In genomic region chr11:34105957-34106504, GRCh38 we compare ENCODE assay signal across 8 cellular contexts. TPM values are rescaled to one million over a fixed set of nuclear protein-coding genes. Genes with fewer than 3 reads are reported as not detected.
A peak's percentile ranks its signal among the peaks of the same experiment; 100 is the strongest.
DNase-seq lines count a peak whose midpoint lies in the region; ATAC-seq and TF ChIP-seq lines count a peak whose summit lies in the region.

No MANE protein-coding gene starts in this region.

- peaks cover 41% of the 10 kb centered on the region for H3K36me3 Mint-ChIP-seq in activated T-helper 1 cell treated with anti-CD3 and anti-CD28 coated beads, Interleukin-12 subunit alpha, Interleukin-12 subunit beta, Interleukin-2, Interleukin-4 antibody, amounts not matched to agents 30 ng/mL and 10 ng/mL and 1 ng/mL, durations not matched to agents 14 hours and 24 hours and 36 hours (ENCODE audit: low read depth)
- peaks cover 19 to 37% of the 10 kb centered on the region in 2 donors for H3K36me3 Mint-ChIP-seq in stimulated activated naive B cell treated with anti-CD40 and anti-IgM and Interleukin-4, amounts not matched to agents 10 μg/mL and 1 μg/mL and 100 μg/mL, for 72 hours

- in situ Hi-C loops in HAP-1 (cut with MboI; ENCODE audit: low sequenced_read_pairs): no loop called here

- TF ChIP-seq CTCF in AG04449 (IDR thresholded peaks at IDR 0.05; ENCODE audit: insufficient read depth, low read length, missing control alignments): no peak

- ATAC-seq in stimulated activated naive B cell treated with anti-CD40 and anti-IgM and Interleukin-4, amounts not matched to agents 10 μg/mL and 1 μg/mL and 100 μg/mL, for 72 hours (replicated peaks): no peak
- ATAC-seq in HG03045 (IDR thresholded peaks at IDR 0.05; ENCODE audit: unreplicated experiment): no peak
- ATAC-seq in GM18502 (IDR thresholded peaks at IDR 0.05; ENCODE audit: poor library complexity, unreplicated experiment): no peak
- ATAC-seq in left lobe of liver: no peak

- peaks cover 41% of the 10 kb centered on the region for H3K36me3 ChIP-seq in HAP-1 (replicated peaks)

- DNase-seq in AG04449 (ENCODE audit: low read depth, low spot score) (no peak), HAP-1 (ENCODE audit: low spot score in 2 of 2) (peak in 1 of 2 experiments; percentile 20), left lobe of liver (ENCODE audit: low spot score) (no peak)
- no peak for DNase-seq in activated T-helper 1 cell treated with anti-CD3 and anti-CD28 coated beads, Interleukin-12 subunit alpha, Interleukin-12 subunit beta, Interleukin-2, Interleukin-4 antibody, amounts not matched to agents 30 ng/mL and 10 ng/mL and 1 ng/mL, durations not matched to agents 14 hours and 24 hours and 36 hours (ENCODE audit: low spot score)
- no peak for DNase-seq in stimulated activated naive B cell treated with anti-CD40 and anti-IgM and Interleukin-4, amounts not matched to agents 10 μg/mL and 1 μg/mL and 100 μg/mL, for 72 hours

- H3K4me1 Mint-ChIP-seq in activated T-helper 1 cell treated with anti-CD3 and anti-CD28 coated beads, Interleukin-12 subunit alpha, Interleukin-12 subunit beta, Interleukin-2, Interleukin-4 antibody, amounts not matched to agents 30 ng/mL and 10 ng/mL and 1 ng/mL, durations not matched to agents 14 hours and 24 hours and 36 hours (ENCODE audit: low read depth): peaks cover 48% of the 10 kb centered on the region
- H3K4me1 Mint-ChIP-seq in stimulated activated naive B cell treated with anti-CD40 and anti-IgM and Interleukin-4, amounts not matched to agents 10 μg/mL and 1 μg/mL and 100 μg/mL, for 72 hours: peaks cover 35 to 47% of the 10 kb centered on the region in 2 donors

- H3K27me3 Mint-ChIP-seq in activated T-helper 1 cell treated with anti-CD3 and anti-CD28 coated beads, Interleukin-12 subunit alpha, Interleukin-12 subunit beta, Interleukin-2, Interleukin-4 antibody, amounts not matched to agents 30 ng/mL and 10 ng/mL and 1 ng/mL, durations not matched to agents 14 hours and 24 hours and 36 hours (ENCODE audit: insufficient read depth): no peaks in the 10 kb centered on the region
- H3K27me3 Mint-ChIP-seq in stimulated activated naive B cell treated with anti-CD40 and anti-IgM and Interleukin-4, amounts not matched to agents 10 μg/mL and 1 μg/mL and 100 μg/mL, for 72 hours: no peaks in the 10 kb centered on the region

- POLR2A ChIA-PET in AG04449 (lab: Yijun Ruan, JAX): interaction anchor here (0.6 to 1.9 kb wide), 6 partner anchors 8 to 251 kb away, joined by 4 to 10 read pairs (median 6); partner anchors contain the start of genes ABTB2 and CAPRIN1

- H3K4me3 ChIP-seq in AG04449 (ENCODE audit: low read depth, low read length): peak overlapping the region; percentile 90
- H3K4me3 ChIP-seq in HAP-1: peak overlapping the region; percentile 88
- peak overlapping the region; percentile 98 for H3K4me3 ChIP-seq in iPS-11a (ENCODE audit: low read depth, low read length)

- peak overlapping the region; percentile 95 for H3K4me3 Mint-ChIP-seq in activated T-helper 1 cell treated with anti-CD3 and anti-CD28 coated beads, Interleukin-12 subunit alpha, Interleukin-12 subunit beta, Interleukin-2, Interleukin-4 antibody, amounts not matched to agents 30 ng/mL and 10 ng/mL and 1 ng/mL, durations not matched to agents 14 hours and 24 hours and 36 hours
- H3K4me3 Mint-ChIP-seq in stimulated activated naive B cell treated with anti-CD40 and anti-IgM and Interleukin-4, amounts not matched to agents 10 μg/mL and 1 μg/mL and 100 μg/mL, for 72 hours: peak overlapping the region; percentile 94 to 95

- peaks cover 4% of the 10 kb centered on the region for H3K4me1 ChIP-seq in HAP-1

- H3K9me3 Mint-ChIP-seq in activated T-helper 1 cell treated with anti-CD3 and anti-CD28 coated beads, Interleukin-12 subunit alpha, Interleukin-12 subunit beta, Interleukin-2, Interleukin-4 antibody, amounts not matched to agents 30 ng/mL and 10 ng/mL and 1 ng/mL, durations not matched to agents 14 hours and 24 hours and 36 hours: no peaks in the 10 kb centered on the region
- no peaks in the 10 kb centered on the region for H3K9me3 Mint-ChIP-seq in stimulated activated naive B cell treated with anti-CD40 and anti-IgM and Interleukin-4, amounts not matched to agents 10 μg/mL and 1 μg/mL and 100 μg/mL, for 72 hours

- CTCF ChIA-PET in AG04449 (lab: Yijun Ruan, JAX): interaction anchor here (0.8 to 4.5 kb wide), 5 partner anchors 25 to 297 kb away, joined by 3 to 22 read pairs (median 3); no protein-coding TSS in a partner anchor

- H3K27ac Mint-ChIP-seq in activated T-helper 1 cell treated with anti-CD3 and anti-CD28 coated beads, Interleukin-12 subunit alpha, Interleukin-12 subunit beta, Interleukin-2, Interleukin-4 antibody, amounts not matched to agents 30 ng/mL and 10 ng/mL and 1 ng/mL, durations not matched to agents 14 hours and 24 hours and 36 hours: peak overlapping the region; percentile 90
- H3K27ac Mint-ChIP-seq in stimulated activated naive B cell treated with anti-CD40 and anti-IgM and Interleukin-4, amounts not matched to agents 10 μg/mL and 1 μg/mL and 100 μg/mL, for 72 hours: peak overlapping the region; percentile 99

- H3K27me3 ChIP-seq in HAP-1 (ENCODE audit: low read depth): no peaks in the 10 kb centered on the region

- intact Hi-C loops in activated T-helper 1 cell treated with anti-CD3 and anti-CD28 coated beads, Interleukin-12 subunit alpha, Interleukin-12 subunit beta, Interleukin-2, Interleukin-4 antibody, amounts not matched to agents 30 ng/mL and 10 ng/mL and 1 ng/mL, durations not matched to agents 14 hours and 24 hours and 36 hours (cut with micrococcal nuclease): loop anchor here (1.0 to 10.0 kb wide), 10 partner anchors 55 to 1521 kb away; partner anchors contain the start of genes APIP, CAPRIN1, CAT and CSTF3

- H3K9me3 ChIP-seq in HAP-1: no peaks in the 10 kb centered on the region

RNA-seq across cellular contexts. Expression of gene NAT10, which starts 0.6 kb away (rescaled TPM):
- total RNA-seq in activated T-helper 1 cell treated with anti-CD3 and anti-CD28 coated beads, Interleukin-12 subunit alpha, Interleukin-12 subunit beta, Interleukin-2, Interleukin-4 antibody, amounts not matched to agents 30 ng/mL and 10 ng/mL and 1 ng/mL, durations not matched to agents 14 hours and 24 hours and 36 hours: 157 and 158 TPM in 2 replicates
- total RNA-seq in left lobe of liver: 12.9 TPM

RNA-seq across cellular contexts. Expression of gene CAPRIN1, which starts 54.5 kb away (rescaled TPM):
- 285 and 289 TPM in 2 replicates for total RNA-seq in activated T-helper 1 cell treated with anti-CD3 and anti-CD28 coated beads, Interleukin-12 subunit alpha, Interleukin-12 subunit beta, Interleukin-2, Interleukin-4 antibody, amounts not matched to agents 30 ng/mL and 10 ng/mL and 1 ng/mL, durations not matched to agents 14 hours and 24 hours and 36 hours
- total RNA-seq in left lobe of liver: 68.6 TPM

Comparison
In these comparisons a context has a peak if more than half of its experiments do, and no peak if none do; other contexts are left out.
1. RNA of gene NAT10, which starts 0.6 kb away (total RNA-seq): 157 to 158 TPM in activated T-helper 1 cell treated with anti-CD3 and anti-CD28 coated beads, Interleukin-12 subunit alpha, Interleukin-12 subunit beta, Interleukin-2, Interleukin-4 antibody, amounts not matched to agents 30 ng/mL and 10 ng/mL and 1 ng/mL, durations not matched to agents 14 hours and 24 hours and 36 hours; 12.9 TPM in left lobe of liver (single experiment); every median in the first group is over 10 times any median in the second.
2. Peak in every context shown above with its lines, with median percentiles within 50 percentile points of each other: H3K4me3 ChIP-seq.